Comparison of ENCODE assay signal across 8 cellular contexts in genomic region chr20:35447082-35447789, GRCh38. TPM values are rescaled to one million over a fixed set of nuclear protein-coding genes. Genes with fewer than 3 reads are reported as not detected.
DNase-seq lines count a peak whose midpoint lies in the region; ATAC-seq, FAIRE-seq and TF ChIP-seq lines count a peak whose summit lies in the region.

No MANE protein-coding gene starts in this region.

- H2AFZ ChIP-seq in astrocyte (ENCODE audit: low read depth, low read length) = no peak overlapping the region

- peaks cover 4% of the 10 kb centered on the region for H3K4me1 Mint-ChIP-seq in T-helper 2 cell treated with Interferon-gamma antibody and Interleukin-4, amounts not matched to agents 5 μg/mL and 100 μg/mL, for 36 hours (ENCODE audit: low read depth)
- peaks cover 7% of the 10 kb centered on the region for H3K4me1 Mint-ChIP-seq in astrocyte (ENCODE audit: low read depth, unreplicated experiment)

- H3K27me3 ChIP-seq in astrocyte (ENCODE audit: insufficient read depth, low read length) = no peaks in the 10 kb centered on the region
- H3K27me3 ChIP-seq in sigmoid colon = no peaks in the 10 kb centered on the region

- 1 to 2% methylated on average over 11 of the region's 11 CpGs for WGBS in sigmoid colon, 2 donors

- H4K20me1 ChIP-seq in astrocyte (ENCODE audit: insufficient read depth, low read length) = no peaks in the 10 kb centered on the region

- H3K9me3 ChIP-seq in astrocyte (ENCODE audit: insufficient read depth, low read depth, low read length) = no peaks in the 10 kb centered on the region
- H3K9me3 ChIP-seq in sigmoid colon = no peaks in the 10 kb centered on the region

- peak; percentile 97 for TF ChIP-seq CTCF in AG10803 (conservative IDR thresholded peaks at IDR 0.05; ENCODE audit: low read length)
- peak; percentile 97 for TF ChIP-seq CTCF in astrocyte (IDR thresholded peaks at IDR 0.05; ENCODE audit: insufficient read depth, low read depth, low read length)
- TF ChIP-seq CTCF in sigmoid colon (IDR thresholded peaks at IDR 0.05) = peak; percentile 72 to 93 (median 90)

- DNase-seq in AG10803 (ENCODE audit: low read depth) (peak; percentile 72), NCI-H187 (lab: John Stamatoyannopoulos, UW) (peak; percentile 72 to 83), astrocyte (ENCODE audit: low read depth) (peak; percentile 55), hypothalamus (lab: John Stamatoyannopoulos, UW) (peak in 50 of 51 donors; percentile 5 to 88 (median 52)), sigmoid colon (peak; percentile 87)
- DNase-seq in T-helper 2 cell treated with Interferon-gamma antibody and Interleukin-4, amounts not matched to agents 5 μg/mL and 100 μg/mL, for 36 hours (ENCODE audit: low spot score) = peak; percentile 84

- no peaks in the 10 kb centered on the region for H3K36me3 Mint-ChIP-seq in T-helper 2 cell treated with Interferon-gamma antibody and Interleukin-4, amounts not matched to agents 5 μg/mL and 100 μg/mL, for 36 hours (ENCODE audit: low read depth)
- H3K36me3 Mint-ChIP-seq in astrocyte (ENCODE audit: low read depth, unreplicated experiment) = peaks cover 2% of the 10 kb centered on the region

- H3K4me3 ChIP-seq in AG10803 (ENCODE audit: low read length) = peak overlapping the region; percentile 49
- peak overlapping the region; percentile 28 for H3K4me3 ChIP-seq in astrocyte (ENCODE audit: insufficient read depth, low read depth, low read length)
- peak overlapping the region; percentile 15 to 44 (median 39) for H3K4me3 ChIP-seq in sigmoid colon

- ATAC-seq in GM21529 (IDR thresholded peaks at IDR 0.05; ENCODE audit: unreplicated experiment) (peak; percentile 57), GM19455 (IDR thresholded peaks at IDR 0.05; ENCODE audit: unreplicated experiment) (no peak)

- peak overlapping the region; percentile 48 for H3K27ac Mint-ChIP-seq in T-helper 2 cell treated with Interferon-gamma antibody and Interleukin-4, amounts not matched to agents 5 μg/mL and 100 μg/mL, for 36 hours
- H3K27ac Mint-ChIP-seq in astrocyte (ENCODE audit: unreplicated experiment) = peak overlapping the region; percentile 91

- H3K27me3 Mint-ChIP-seq in T-helper 2 cell treated with Interferon-gamma antibody and Interleukin-4, amounts not matched to agents 5 μg/mL and 100 μg/mL, for 36 hours (ENCODE audit: low read depth) = peaks cover 2% of the 10 kb centered on the region
- H3K27me3 Mint-ChIP-seq in astrocyte (ENCODE audit: low read depth, unreplicated experiment) = no peaks in the 10 kb centered on the region

- intact Hi-C loops in sigmoid colon (cut with DNase I) = no loop called here

- H3K9me3 Mint-ChIP-seq in T-helper 2 cell treated with Interferon-gamma antibody and Interleukin-4, amounts not matched to agents 5 μg/mL and 100 μg/mL, for 36 hours = no peaks in the 10 kb centered on the region
- no peaks in the 10 kb centered on the region for H3K9me3 Mint-ChIP-seq in astrocyte (ENCODE audit: unreplicated experiment)

- H3K9ac ChIP-seq in astrocyte (ENCODE audit: low read length) = peak overlapping the region; percentile 73

- FAIRE-seq in astrocyte (lab: Jason Lieb, UNC) = no peak

- no peaks in the 10 kb centered on the region for H3K79me2 ChIP-seq in astrocyte (ENCODE audit: insufficient read depth, low read length)

- H3K4me3 Mint-ChIP-seq in T-helper 2 cell treated with Interferon-gamma antibody and Interleukin-4, amounts not matched to agents 5 μg/mL and 100 μg/mL, for 36 hours = peak overlapping the region; percentile 93
- peak overlapping the region; percentile 45 for H3K4me3 Mint-ChIP-seq in astrocyte (ENCODE audit: unreplicated experiment)

- H3K4me1 ChIP-seq in astrocyte (ENCODE audit: insufficient read depth, low read length) = peaks cover 6% of the 10 kb centered on the region
- H3K4me1 ChIP-seq in sigmoid colon = peaks cover 0 to 5% (median 0%) of the 10 kb centered on the region in 4 donors

- no peak for TF ChIP-seq EP300 in sigmoid colon (IDR thresholded peaks at IDR 0.05)

- H3K4me2 ChIP-seq in astrocyte (ENCODE audit: low read length) = peak overlapping the region; percentile 85

- H3K27ac ChIP-seq in astrocyte (ENCODE audit: low read depth, low read length) (no peak overlapping the region), sigmoid colon (peak overlapping the region in 1 of 4 donors; percentile 33)

- no peak for TF ChIP-seq POLR2A in sigmoid colon (IDR thresholded peaks at IDR 0.05)

- no peaks in the 10 kb centered on the region for H3K36me3 ChIP-seq in astrocyte (ENCODE audit: insufficient read depth, low read length)
- H3K36me3 ChIP-seq in sigmoid colon = no peaks in the 10 kb centered on the region

RNA-seq across cellular contexts. Expression of gene CEP250, which starts 8.2 kb away (rescaled TPM):
- total RNA-seq in astrocyte = 81.2 and 107 TPM in 2 replicates
- total RNA-seq in sigmoid colon = 10 to 100 TPM; 12.8 to 35.2 (median 16.5) TPM
- 10 to 100 TPM in 1 of 3 donors, 1 to 10 TPM in 2; 6.6 to 20.7 (median 9.7) TPM for polyA plus RNA-seq in sigmoid colon

RNA-seq across cellular contexts. Expression of gene GDF5, which starts 9.2 kb away (rescaled TPM):
- total RNA-seq in astrocyte (12.6 and 15.9 TPM in 2 replicates), sigmoid colon (1 to 10 TPM in 3 of 4 donors, under 1 TPM in 1; 0.82 to 2.8 (median 1.3) TPM)
- polyA plus RNA-seq in sigmoid colon = under 1 TPM in 1 of 3 donors, not detected in 2; 0.74 TPM

RNA-seq across cellular contexts. Expression of gene UQCC1, which starts 35.5 kb away (rescaled TPM):
- total RNA-seq in astrocyte = 44.5 and 49.0 TPM in 2 replicates
- 10 to 100 TPM; 28.9 to 56.0 (median 37.5) TPM for total RNA-seq in sigmoid colon
- 10 to 100 TPM; 15.6 to 41.2 (median 33.3) TPM for polyA plus RNA-seq in sigmoid colon
